In the genomic region with DNA sequence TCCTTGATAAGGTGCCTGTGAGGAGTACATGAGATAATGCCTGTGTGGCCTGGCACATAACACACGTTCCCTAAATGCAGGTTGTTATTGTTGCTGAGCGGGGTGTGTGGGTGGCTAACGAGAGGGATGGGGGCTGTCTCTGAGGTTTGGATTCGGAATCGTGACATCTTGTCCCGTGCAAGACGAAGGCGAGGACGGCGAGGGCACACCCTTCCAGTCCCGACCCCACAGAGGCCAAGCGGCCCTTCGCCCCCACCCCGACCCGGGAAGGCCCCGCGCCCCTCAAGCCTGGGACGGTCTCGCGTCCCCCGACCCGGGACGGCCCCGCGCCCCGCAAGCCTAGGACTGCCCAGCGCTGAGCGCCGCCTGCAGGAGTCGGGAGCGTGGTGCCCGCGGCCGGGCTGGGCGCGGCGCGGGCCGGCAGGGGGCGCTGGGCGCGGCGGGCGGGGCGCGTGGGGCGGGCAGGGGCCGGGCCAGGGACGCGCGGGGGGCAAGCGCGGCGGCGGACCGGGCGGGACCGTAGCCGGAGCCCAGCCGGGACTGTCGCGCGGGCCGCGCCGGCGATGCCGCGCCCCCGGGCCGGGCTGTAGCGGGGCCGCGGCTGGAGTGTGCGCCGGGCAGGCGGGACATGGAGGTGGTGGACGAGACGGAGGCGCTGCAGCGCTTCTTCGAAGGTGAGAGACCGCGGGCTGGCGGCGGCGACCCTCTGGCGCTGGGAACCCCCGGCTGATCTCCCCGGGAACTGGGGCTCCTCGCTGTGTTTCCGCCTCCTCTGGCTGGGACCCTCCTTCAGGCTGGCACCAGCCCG, we compare ENCODE assay signal across 8 cellular contexts. TPM values are rescaled to one million over a fixed set of nuclear protein-coding genes. Genes with fewer than 3 reads are reported as not detected.
A peak's percentile ranks its signal among the peaks of the same experiment; 100 is the strongest.
DNase-seq lines count a peak whose midpoint lies in the region; ATAC-seq, FAIRE-seq and TF ChIP-seq lines count a peak whose summit lies in the region.

A gene (plus strand): TSS at position 520 of the 808 bp plus-strand sequence. CDS start 109 bp downstream, at position 629.

- no peak for DNase-seq in D721Med (ENCODE audit: insufficient read length, low spot score)
- no peak for DNase-seq in mammary epithelial cell
- no peak for DNase-seq in kidney
- DNase-seq in stimulated activated CD4-positive, alpha-beta T cell treated with anti-CD3 and anti-CD28 coated beads, Interleukin-2, amount 100 ng/mL, for 24 hours = peak; percentile 66 to 72
- DNase-seq in KBM-7 = no peak

- H3K36me3 ChIP-seq in HUES48 (ENCODE audit: control insufficient read depth, insufficient read depth, low read length) (no peaks in the 10 kb centered on the region), mammary epithelial cell (ENCODE audit: insufficient read depth, low read length) (no peaks in the 10 kb centered on the region), kidney (ENCODE audit: control insufficient read depth in 1 of 2, insufficient read depth in 2 of 2, low read length in 2 of 2) (no peaks in the 10 kb centered on the region)

- H3K27me3 ChIP-seq in HUES48 (ENCODE audit: control insufficient read depth, insufficient read depth, low read length) = peaks cover 28% of the 10 kb centered on the region
- peaks cover 3% of the 10 kb centered on the region for H3K27me3 ChIP-seq in mammary epithelial cell (ENCODE audit: insufficient read depth, low read length)

- H4K20me1 ChIP-seq in mammary epithelial cell (ENCODE audit: insufficient read depth, low read length) = no peaks in the 10 kb centered on the region

- H3K4me1 ChIP-seq in HUES48 (ENCODE audit: control insufficient read depth, insufficient read depth, low read length) = peaks cover 27% of the 10 kb centered on the region
- H3K4me1 ChIP-seq in mammary epithelial cell (ENCODE audit: insufficient read depth, low read length) = no peaks in the 10 kb centered on the region
- peaks cover 0 to 22% of the 10 kb centered on the region in 2 donors for H3K4me1 ChIP-seq in kidney (ENCODE audit: control insufficient read depth in 1 of 2, insufficient read depth in 1 of 2, low read depth in 1 of 2, low read length in 2 of 2)

- WGBS in mammary epithelial cell (ENCODE audit: low coverage, missing lambda C conversion rate) = 2% methylated on average over 12 of the region's 93 CpGs

- dilution Hi-C loops in mammary epithelial cell (cut with HindIII; ENCODE audit: low sequenced_read_pairs) = no loop called here

- peak within 1 kb of the TSS; percentile 69 for H2AFZ ChIP-seq in mammary epithelial cell (ENCODE audit: low read depth, low read length)

- TF ChIP-seq CTCF in D721Med (IDR thresholded peaks at IDR 0.05; ENCODE audit: insufficient read depth, missing control alignments) = peak; percentile 54
- TF ChIP-seq CTCF in WI38 (IDR thresholded peaks at IDR 0.05; ENCODE audit: low read depth, low read length) = peak; percentile 37
- peak; percentile 35 to 52 for TF ChIP-seq CTCF in mammary epithelial cell (conservative IDR thresholded peaks at IDR 0.05 in 1 of 2, IDR thresholded peaks at IDR 0.05 in 1 of 2; ENCODE audit: extremely low read depth in 1 of 2, insufficient read depth in 1 of 2, low read depth in 1 of 2, low read length in 2 of 2)
- peak; percentile 85 for TF ChIP-seq CTCF in kidney (IDR thresholded peaks at IDR 0.05; ENCODE audit: borderline replicate concordance, extremely low read depth, insufficient read depth)

- H3K79me2 ChIP-seq in mammary epithelial cell (ENCODE audit: insufficient read depth, low read length) = no peaks in the 10 kb centered on the region

- no peak within 1 kb of the TSS; the same call in 1 of the 2 replicates for H3K9ac ChIP-seq in HUES48 (ENCODE audit: low read depth, low read length)
- H3K9ac ChIP-seq in mammary epithelial cell (ENCODE audit: insufficient read depth, low read length) = no peak within 1 kb of the TSS
- peak within 1 kb of the TSS; percentile 55 to 58 for H3K9ac ChIP-seq in kidney (ENCODE audit: low read length in 2 of 2)

- FAIRE-seq in D721Med (lab: Jason Lieb, UNC) (no peak), kidney (lab: Jason Lieb, UNC) (no peak)

- in situ Hi-C loops in mammary epithelial cell (cut with MboI; ENCODE audit: low sequenced_read_pairs in 2 of 2) = no loop called here
- in situ Hi-C loops in KBM-7 (cut with MboI; ENCODE audit: low pct_unique_long_range_greater_than_20kb, low sequenced_read_pairs) = no loop called here

- H3K4me2 ChIP-seq in mammary epithelial cell (ENCODE audit: insufficient read depth, low read depth, low read length) = peak within 1 kb of the TSS; percentile 77

- no peak for ATAC-seq in HG03280 (IDR thresholded peaks at IDR 0.05; ENCODE audit: unreplicated experiment)

- CTCF ChIA-PET in mammary epithelial cell (lab: Charles Lee; ENCODE audit: low non-redundant PET) = no interaction called here

- H3K27ac ChIP-seq in HUES48 (ENCODE audit: low read depth, low read length) = no peak within 1 kb of the TSS
- no peak within 1 kb of the TSS for H3K27ac ChIP-seq in mammary epithelial cell (ENCODE audit: insufficient read depth, low read depth, low read length)
- no peak within 1 kb of the TSS for H3K27ac ChIP-seq in kidney (ENCODE audit: low read depth in 2 of 2, low read length in 2 of 2)

- no TSS peak for BruUV-seq in mammary epithelial cell (replicated peaks; lab: Mats Ljungman, UMichigan)

- H3K4me3 ChIP-seq in HUES48 (ENCODE audit: low read depth, low read length) (peak within 1 kb of the TSS; percentile 70), WI38 (ENCODE audit: low read depth, low read length) (peak within 1 kb of the TSS; percentile 48), mammary epithelial cell (replicated peaks in 1 of 3; ENCODE audit: insufficient read depth in 1 of 3, low read depth in 2 of 3, low read length in 3 of 3) (peak within 1 kb of the TSS in 2 of 3 experiments; percentile 26 to 31), kidney (ENCODE audit: low read length in 2 of 2) (peak within 1 kb of the TSS; percentile 50 to 57)

- H3K9me3 ChIP-seq in HUES48 (ENCODE audit: control insufficient read depth, insufficient read depth, low read length) = no peaks in the 10 kb centered on the region
- H3K9me3 ChIP-seq in mammary epithelial cell (replicated peaks; ENCODE audit: insufficient read depth, low read length) = no peaks in the 10 kb centered on the region
- no peaks in the 10 kb centered on the region for H3K9me3 ChIP-seq in kidney (ENCODE audit: control insufficient read depth in 1 of 2, low read length in 2 of 2)

- intact Hi-C loops in mammary epithelial cell (cut with micrococcal nuclease) = no loop called here
- intact Hi-C loops in kidney (cut with DNase I) = no loop called here

RNA-seq across cellular contexts. Expression of the gene that starts here (rescaled TPM):
- total RNA-seq in mammary epithelial cell (under 1 TPM; under 0.01 to 0.26 TPM), kidney (36.3 TPM)
- polyA plus RNA-seq in mammary epithelial cell (0.16 TPM), kidney (ENCODE audit: insufficient read depth, low read depth, low replicate concordance) (6.0 TPM)
- polyA minus RNA-seq in mammary epithelial cell = not detected

Comparison
In these comparisons a context has a peak if more than half of its experiments do, and no peak if none do; other contexts are left out.
1. RNA of the gene that starts here (total RNA-seq): 36.3 TPM in kidney (single experiment); under 0.01 to 0.26 TPM in mammary epithelial cell; every median in the first group is over 10 times any median in the second.
2. DNase-seq: peak in stimulated activated CD4-positive, alpha-beta T cell treated with anti-CD3 and anti-CD28 coated beads, Interleukin-2, amount 100 ng/mL, for 24 hours (2 of 2); none in D721Med (single experiment), mammary epithelial cell (single experiment), kidney (single experiment) and KBM-7 (single experiment).
3. H3K9ac ChIP-seq: peak in kidney (2 of 2); none in HUES48 (single experiment) and mammary epithelial cell (single experiment).
4. Peak in every context shown above with its lines, with median percentiles within 50 percentile points of each other: CTCF ChIP-seq and H3K4me3 ChIP-seq.